In genomic region chr20:49584418-49585382, GRCh38 we compare ENCODE assay signal across 1 cellular context.
A peak's percentile ranks its signal among the peaks of the same experiment; 100 is the strongest.
TF ChIP-seq lines count a peak whose summit lies in the region.

No MANE protein-coding gene starts in this region.

TF ChIP-seq in HCT116, 20 proteins besides CTCF, POLR2A, EP300 and RAD21:
- peak; percentile 35; the same call in 1 of the 2 replicates for TF ChIP-seq CEBPB (IDR thresholded peaks at IDR 0.05; ENCODE audit: low read depth)
- TF ChIP-seq MAX (IDR thresholded peaks at IDR 0.05), result no peak
